24 cellular contexts compared by ENCODE assay signal in the genomic region with DNA sequence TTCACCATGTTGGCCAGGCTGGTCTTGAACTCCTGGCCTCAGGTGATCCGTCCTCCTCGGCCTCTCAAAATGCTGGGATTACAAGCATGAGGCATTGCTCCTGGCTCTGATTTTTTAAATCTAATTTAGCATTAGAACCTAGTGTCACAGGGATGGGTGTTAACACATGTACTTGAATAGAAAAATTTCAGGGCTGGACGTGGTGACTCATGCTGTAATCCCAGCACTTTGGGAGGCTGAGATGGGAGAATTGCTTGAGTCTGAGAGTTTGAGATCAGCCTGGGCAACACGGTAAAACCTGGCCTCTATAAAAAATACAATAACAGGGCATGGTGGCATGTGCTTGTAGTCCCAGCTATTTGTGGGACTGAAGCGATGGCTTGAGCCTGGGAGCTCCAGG. TPM values are rescaled to one million over a fixed set of nuclear protein-coding genes. Genes with fewer than 3 reads are reported as not detected.
A peak's percentile ranks its signal among the peaks of the same experiment; 100 is the strongest.
DNase-seq lines count a peak whose midpoint lies in the region; TF ChIP-seq lines count a peak whose summit lies in the region.
"Had no signal": no experiment of that assay in that cellular context is flagged by ENCODE, and none has a peak within 500 bp of the region (broad histone marks: within the 10 kb centered on the region; RNA-seq: fewer than 3 reads in every experiment).

No MANE protein-coding gene starts in this region.

- no peaks in the 10 kb centered on the region for H3K79me1 ChIP-seq in mesenchymal stem cell (replicated peaks; ENCODE audit: low read length, poor library complexity, severe bottlenecking)

- TF ChIP-seq EP300 in esophagus muscularis mucosa (IDR thresholded peaks at IDR 0.05), result no peak

- H2BK5ac ChIP-seq in mesenchymal stem cell (ENCODE audit: low read depth, low read length, poor library complexity, severe bottlenecking), result no peak overlapping the region

- H3K9me3 ChIP-seq in mesenchymal stem cell (ENCODE audit: control insufficient read depth, low read length) (no peaks in the 10 kb centered on the region), vagina (no peaks in the 10 kb centered on the region), esophagus muscularis mucosa (no peaks in the 10 kb centered on the region), thyroid gland (no peaks in the 10 kb centered on the region)
- H3K9me3 ChIP-seq: adrenal gland, esophagus squamous epithelium, HAP-1, heart right ventricle, left ventricle myocardium inferior, prostate gland, thoracic aorta had no signal

- peaks cover 2% of the 10 kb centered on the region for H3K4me1 ChIP-seq in mesenchymal stem cell (ENCODE audit: control insufficient read depth, insufficient read depth, low read depth, low read length)
- H3K4me1 ChIP-seq in vagina, result peaks cover 4% of the 10 kb centered on the region
- peaks cover 0 to 4% (median 2%) of the 10 kb centered on the region in 4 donors for H3K4me1 ChIP-seq in esophagus muscularis mucosa
- peaks cover 0 to 6% of the 10 kb centered on the region in 2 donors for H3K4me1 ChIP-seq in thyroid gland
- H3K4me1 ChIP-seq: prostate gland had no signal

- TF ChIP-seq CTCF in choroid plexus epithelial cell (conservative IDR thresholded peaks at IDR 0.05; ENCODE audit: low read depth, low read length), result no peak
- TF ChIP-seq CTCF in vagina (IDR thresholded peaks at IDR 0.05), result no peak
- TF ChIP-seq CTCF in esophagus muscularis mucosa (IDR thresholded peaks at IDR 0.05), result no peak
- no peak for TF ChIP-seq CTCF in dorsolateral prefrontal cortex (IDR thresholded peaks at IDR 0.05 in 54 of 56, conservative IDR thresholded peaks at IDR 0.05 in 2 of 56; ENCODE audit: low read depth in 1 of 56, partially characterized antibody in 56 of 56)
- TF ChIP-seq CTCF in thyroid gland (IDR thresholded peaks at IDR 0.05), result no peak

- H3K4me3 ChIP-seq in choroid plexus epithelial cell (ENCODE audit: low read depth, low read length) (no peak overlapping the region), mesenchymal stem cell (ENCODE audit: insufficient read depth in 1 of 2, low read depth in 1 of 2, low read length in 2 of 2) (no peak overlapping the region), vagina (no peak overlapping the region), esophagus muscularis mucosa (no peak overlapping the region), dorsolateral prefrontal cortex (no peak overlapping the region), thyroid gland (replicated peaks in 1 of 3) (no peak overlapping the region)
- H3K4me3 ChIP-seq: adrenal gland, esophagus squamous epithelium, HAP-1, heart right ventricle, left ventricle myocardium inferior, prostate gland, skin epidermis, thoracic aorta had no signal

- H4K8ac ChIP-seq in mesenchymal stem cell (ENCODE audit: low read length), result peak overlapping the region; percentile 41

- H3K27me3 ChIP-seq in mesenchymal stem cell (ENCODE audit: control insufficient read depth in 1 of 2, insufficient read depth in 1 of 2, low read length in 2 of 2), result no peaks in the 10 kb centered on the region
- no peaks in the 10 kb centered on the region for H3K27me3 ChIP-seq in vagina
- H3K27me3 ChIP-seq in esophagus muscularis mucosa, result no peaks in the 10 kb centered on the region
- no peaks in the 10 kb centered on the region for H3K27me3 ChIP-seq in dorsolateral prefrontal cortex
- H3K27me3 ChIP-seq in thyroid gland, result no peaks in the 10 kb centered on the region
- H3K27me3 ChIP-seq: adrenal gland, esophagus squamous epithelium, heart right ventricle had no signal

- H3K18ac ChIP-seq in mesenchymal stem cell (ENCODE audit: low read depth in 1 of 2, low read length in 2 of 2), result no peak overlapping the region

- no peak overlapping the region for H3K23ac ChIP-seq in mesenchymal stem cell (ENCODE audit: low read length in 2 of 2)

- no peak overlapping the region for H2BK120ac ChIP-seq in mesenchymal stem cell (ENCODE audit: low read depth, low read length)

- no peak overlapping the region for H2AFZ ChIP-seq in mesenchymal stem cell (ENCODE audit: low read depth, low read length)

- no peak overlapping the region for H4K91ac ChIP-seq in mesenchymal stem cell (ENCODE audit: low read length)

- H2BK12ac ChIP-seq in mesenchymal stem cell (ENCODE audit: low read length in 2 of 2), result no peak overlapping the region

- H3K14ac ChIP-seq in mesenchymal stem cell (ENCODE audit: low read length in 2 of 2), result no peak overlapping the region

- H2AK5ac ChIP-seq in mesenchymal stem cell (ENCODE audit: low read length, severe bottlenecking), result no peak overlapping the region

- intact Hi-C loops in vagina (cut with DNase I), result no loop called here
- intact Hi-C loops in esophagus muscularis mucosa (cut with DNase I), result no loop called here
- intact Hi-C loops in dorsolateral prefrontal cortex (cut with DNase I), result no loop called here
- intact Hi-C loops in thyroid gland (cut with DNase I), result no loop called here

- TF ChIP-seq POLR2A in vagina (IDR thresholded peaks at IDR 0.05) (no peak), esophagus muscularis mucosa (IDR thresholded peaks at IDR 0.05; ENCODE audit: low read depth) (no peak), thyroid gland (IDR thresholded peaks at IDR 0.05) (no peak)

- H2BK15ac ChIP-seq in mesenchymal stem cell (ENCODE audit: low read depth, poor library complexity, severe bottlenecking), result no peak overlapping the region

- no peak overlapping the region for H3K4me2 ChIP-seq in mesenchymal stem cell (ENCODE audit: low read length, poor library complexity, severe bottlenecking)
- H3K4me2 ChIP-seq: KMS-11 had no signal

- WGBS in mesenchymal stem cell, result 79% methylated on average over 5 of the region's 5 CpGs
- WGBS in esophagus muscularis mucosa, result 82% methylated on average over 5 of the region's 5 CpGs
- WGBS in thyroid gland, 2 donors, result 85 to 88% methylated on average over 5 of the region's 5 CpGs

- H3K36me3 ChIP-seq in mesenchymal stem cell (ENCODE audit: control insufficient read depth in 1 of 2, insufficient read depth in 2 of 2, low read depth in 1 of 2, low read length in 2 of 2) (no peaks in the 10 kb centered on the region), vagina (no peaks in the 10 kb centered on the region), esophagus muscularis mucosa (no peaks in the 10 kb centered on the region), thyroid gland (no peaks in the 10 kb centered on the region)
- H3K36me3 ChIP-seq: adrenal gland, esophagus squamous epithelium, HAP-1, left ventricle myocardium inferior, prostate gland, thoracic aorta had no signal

- no peak overlapping the region for H3K9ac ChIP-seq in mesenchymal stem cell (ENCODE audit: low read length)
- H3K9ac ChIP-seq: KMS-11 had no signal

- no peak overlapping the region for H3K27ac ChIP-seq in mesenchymal stem cell (ENCODE audit: low read length, poor library complexity, severe bottlenecking)
- no peak overlapping the region for H3K27ac ChIP-seq in vagina
- no peak overlapping the region for H3K27ac ChIP-seq in esophagus muscularis mucosa (replicated peaks in 1 of 4)
- no peak overlapping the region for H3K27ac ChIP-seq in dorsolateral prefrontal cortex
- no peak overlapping the region for H3K27ac ChIP-seq in thyroid gland
- H3K27ac ChIP-seq: adrenal gland, esophagus squamous epithelium, heart right ventricle, KMS-11, left ventricle myocardium inferior, prostate gland, skin epidermis, thoracic aorta had no signal

- DNase-seq in EH (ENCODE audit: low read depth) (peak; percentile 55), NCI-H226 (peak; percentile 34), choroid plexus epithelial cell (ENCODE audit: low read depth) (peak; percentile 28), mesenchymal stem cell (peak; percentile 57), vagina (ENCODE audit: extremely low spot score in 2 of 2) (no peak), esophagus muscularis mucosa (ENCODE audit: extremely low spot score) (no peak), dorsolateral prefrontal cortex (no peak), thyroid gland (no peak)
- DNase-seq: activated CD4-positive, alpha-beta T cell treated with anti-CD3 and anti-CD28 coated beads, Interleukin-2, amount 10 ng/mL, durations not matched to agents 24 days and 14 days; activated gamma-delta T cell; esophagus squamous epithelium; heart right ventricle; left ventricle myocardium inferior; NCI-H1105; NCI-H2081 treated with DMSO at 0.1 percent for 48 hours; NCI-H524; stimulated activated CD4-positive, alpha-beta T cell treated with anti-CD3 and anti-CD28 coated beads, Interleukin-2, amount 100 ng/mL, for 24 hours; stimulated activated naive B cell treated with anti-CD40 and anti-IgM and Interleukin-4, amounts not matched to agents 10 μg/mL and 1 μg/mL and 100 μg/mL, for 72 hours had no signal

- no peak overlapping the region for H3K4ac ChIP-seq in mesenchymal stem cell (ENCODE audit: low read depth in 1 of 2, low read length in 2 of 2)

RNA-seq across cellular contexts. Expression of gene RNF135, which starts 6.0 kb away (rescaled TPM):
- polyA plus RNA-seq in mesenchymal stem cell (2013, experiment 1 of 2), result 7.8 TPM
- polyA plus RNA-seq in mesenchymal stem cell (2013, experiment 2 of 2), result 7.4 TPM
- total RNA-seq in vagina (21.1 TPM), esophagus muscularis mucosa (10 to 100 TPM; 20.0 to 28.1 (median 22.9) TPM), dorsolateral prefrontal cortex (10 to 100 TPM in 9 of 120 experiments, 1 to 10 TPM in 111; 1.7 to 12.4 (median 5.5) TPM), thyroid gland (10 to 100 TPM; 24.8 to 37.2 (median 31.7) TPM)

RNA-seq across cellular contexts. Expression of gene ADAP2, which starts 43.1 kb away (rescaled TPM):
- 10.4 TPM for polyA plus RNA-seq in mesenchymal stem cell (2013, experiment 1 of 2)
- polyA plus RNA-seq in mesenchymal stem cell (2013, experiment 2 of 2), result 11.5 TPM
- 14.0 TPM for total RNA-seq in vagina
- 10 to 100 TPM; 10.5 to 19.1 (median 14.7) TPM for total RNA-seq in esophagus muscularis mucosa
- total RNA-seq in dorsolateral prefrontal cortex, result 10 to 100 TPM in 62 of 120 experiments, 1 to 10 TPM in 58; 2.5 to 22.4 (median 10.1) TPM
- total RNA-seq in thyroid gland, result 10 to 100 TPM in 3 of 4 donors, 1 to 10 TPM in 1; 6.3 to 14.9 (median 12.9) TPM

RNA-seq across cellular contexts. Expression of gene TEFM, which starts 58.8 kb away (rescaled TPM):
- 12.5 TPM for polyA plus RNA-seq in mesenchymal stem cell (2013, experiment 1 of 2)
- polyA plus RNA-seq in mesenchymal stem cell (2013, experiment 2 of 2), result 12.6 TPM
- total RNA-seq in vagina (5.6 TPM), esophagus muscularis mucosa (1 to 10 TPM; 5.0 to 7.0 (median 6.6) TPM), dorsolateral prefrontal cortex (10 to 100 TPM; 10.1 to 39.6 (median 18.3) TPM), thyroid gland (10 to 100 TPM in 3 of 4 donors, 1 to 10 TPM in 1; 7.0 to 16.8 (median 13.5) TPM)

Comparison
In these comparisons a context has a peak if more than half of its experiments do, and no peak if none do; other contexts are left out.
1. DNase-seq: peak in EH (single experiment), NCI-H226 (single experiment), choroid plexus epithelial cell (single experiment) and mesenchymal stem cell (single experiment); none in vagina (0 of 2), esophagus muscularis mucosa (single experiment), dorsolateral prefrontal cortex (0 of 10) and thyroid gland (0 of 2).